8 cellular contexts compared by ENCODE assay signal in the genomic region with DNA sequence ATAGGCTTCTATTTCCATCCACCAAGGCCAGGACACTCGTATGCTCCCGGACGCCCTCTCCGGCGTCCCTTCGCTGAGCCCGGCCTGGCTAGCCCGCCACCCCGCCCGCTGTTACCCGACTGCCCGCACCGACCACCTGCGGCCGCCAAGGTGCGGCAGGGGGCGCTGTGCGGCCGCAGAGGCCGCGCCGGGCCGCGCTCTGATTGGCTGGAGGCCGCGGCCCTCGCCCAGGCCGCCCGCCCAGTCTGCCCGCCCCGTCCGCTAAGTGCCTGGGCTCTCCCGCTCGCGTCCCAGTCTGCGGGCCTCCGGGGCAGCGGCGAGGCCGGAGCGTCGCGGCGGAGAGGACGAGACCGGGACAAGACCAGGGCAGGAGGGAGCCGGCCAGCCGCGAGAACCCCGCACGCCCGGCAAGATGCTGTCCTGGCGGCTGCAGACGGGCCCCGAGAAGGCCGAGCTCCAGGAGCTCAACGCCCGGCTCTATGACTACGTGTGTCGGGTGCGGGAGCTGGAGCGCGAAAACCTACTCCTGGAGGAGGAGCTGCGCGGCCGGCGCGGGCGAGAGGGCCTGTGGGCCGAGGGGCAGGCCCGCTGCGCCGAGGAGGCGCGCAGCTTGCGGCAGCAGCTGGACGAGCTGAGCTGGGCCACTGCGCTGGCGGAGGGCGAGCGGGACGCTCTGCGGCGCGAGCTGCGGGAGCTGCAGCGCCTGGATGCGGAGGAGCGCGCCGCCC. TPM values are rescaled to one million over a fixed set of nuclear protein-coding genes. Genes with fewer than 3 reads are reported as not detected.
DNase-seq lines count a peak whose midpoint lies in the region; ATAC-seq and TF ChIP-seq lines count a peak whose summit lies in the region.

A gene with protein sequence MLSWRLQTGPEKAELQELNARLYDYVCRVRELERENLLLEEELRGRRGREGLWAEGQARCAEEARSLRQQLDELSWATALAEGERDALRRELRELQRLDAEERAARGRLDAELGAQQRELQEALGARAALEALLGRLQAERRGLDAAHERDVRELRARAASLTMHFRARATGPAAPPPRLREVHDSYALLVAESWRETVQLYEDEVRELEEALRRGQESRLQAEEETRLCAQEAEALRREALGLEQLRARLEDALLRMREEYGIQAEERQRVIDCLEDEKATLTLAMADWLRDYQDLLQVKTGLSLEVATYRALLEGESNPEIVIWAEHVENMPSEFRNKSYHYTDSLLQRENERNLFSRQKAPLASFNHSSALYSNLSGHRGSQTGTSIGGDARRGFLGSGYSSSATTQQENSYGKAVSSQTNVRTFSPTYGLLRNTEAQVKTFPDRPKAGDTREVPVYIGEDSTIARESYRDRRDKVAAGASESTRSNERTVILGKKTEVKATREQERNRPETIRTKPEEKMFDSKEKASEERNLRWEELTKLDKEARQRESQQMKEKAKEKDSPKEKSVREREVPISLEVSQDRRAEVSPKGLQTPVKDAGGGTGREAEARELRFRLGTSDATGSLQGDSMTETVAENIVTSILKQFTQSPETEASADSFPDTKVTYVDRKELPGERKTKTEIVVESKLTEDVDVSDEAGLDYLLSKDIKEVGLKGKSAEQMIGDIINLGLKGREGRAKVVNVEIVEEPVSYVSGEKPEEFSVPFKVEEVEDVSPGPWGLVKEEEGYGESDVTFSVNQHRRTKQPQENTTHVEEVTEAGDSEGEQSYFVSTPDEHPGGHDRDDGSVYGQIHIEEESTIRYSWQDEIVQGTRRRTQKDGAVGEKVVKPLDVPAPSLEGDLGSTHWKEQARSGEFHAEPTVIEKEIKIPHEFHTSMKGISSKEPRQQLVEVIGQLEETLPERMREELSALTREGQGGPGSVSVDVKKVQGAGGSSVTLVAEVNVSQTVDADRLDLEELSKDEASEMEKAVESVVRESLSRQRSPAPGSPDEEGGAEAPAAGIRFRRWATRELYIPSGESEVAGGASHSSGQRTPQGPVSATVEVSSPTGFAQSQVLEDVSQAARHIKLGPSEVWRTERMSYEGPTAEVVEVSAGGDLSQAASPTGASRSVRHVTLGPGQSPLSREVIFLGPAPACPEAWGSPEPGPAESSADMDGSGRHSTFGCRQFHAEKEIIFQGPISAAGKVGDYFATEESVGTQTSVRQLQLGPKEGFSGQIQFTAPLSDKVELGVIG (N-terminal part only) (plus strand): TSS at position 293 of the 728 bp plus-strand sequence. CDS start 120 bp downstream, at position 413.

- DNase-seq in BE2C (peak; percentile 91), NCI-H2227 treated with DMSO at 0.1 percent for 48 hours (lab: John Stamatoyannopoulos, UW) (peak; percentile 81), ureter (ENCODE audit: low spot score) (peak; percentile 78)

- H3K36me3 Mint-ChIP-seq in activated T-helper 17 cell treated with anti-CD3 and anti-CD28 coated beads, Interleukin-2, amount 50 U/mL, for 72 hours (ENCODE audit: low read depth): no peaks in the 10 kb centered on the region

- H3F3A ChIP-seq in neural cell (ENCODE audit: insufficient read depth, low read length, poor library complexity, severe bottlenecking): no peaks in the 10 kb centered on the region

- H3K4me2 ChIP-seq in neural cell (ENCODE audit: low read length): peak within 1 kb of the TSS; percentile 68

- H3K4me1 ChIP-seq in BE2C (no peaks in the 10 kb centered on the region), gastroesophageal sphincter (peaks cover 0 to 53% (median 0%) of the 10 kb centered on the region in 3 donors)

- H3K36me3 ChIP-seq in BE2C: no peaks in the 10 kb centered on the region
- H3K36me3 ChIP-seq in gastroesophageal sphincter: peaks cover 0 to 11% of the 10 kb centered on the region in 2 donors
- no peaks in the 10 kb centered on the region for H3K36me3 ChIP-seq in neural cell (ENCODE audit: insufficient read depth, low read length)

- TF ChIP-seq CTCF in BE2C (IDR thresholded peaks at IDR 0.05; ENCODE audit: low read depth, low read length): peak; percentile 60
- peak; percentile 78 to 99 (median 95) for TF ChIP-seq CTCF in gastroesophageal sphincter (IDR thresholded peaks at IDR 0.05)
- TF ChIP-seq CTCF in neural cell (IDR thresholded peaks at IDR 0.05; ENCODE audit: poor library complexity, severe bottlenecking): peak; percentile 78

- peaks cover 4% of the 10 kb centered on the region for H3K4me1 Mint-ChIP-seq in activated T-helper 17 cell treated with anti-CD3 and anti-CD28 coated beads, Interleukin-2, amount 50 U/mL, for 72 hours

- H3K27ac ChIP-seq in gastroesophageal sphincter (peak within 1 kb of the TSS; percentile 80 to 98 (median 98)), neural cell (ENCODE audit: low read length) (peak within 1 kb of the TSS; percentile 52)

- TF ChIP-seq POLR2A in gastroesophageal sphincter (IDR thresholded peaks at IDR 0.05): peak; percentile 99

- H3K27me3 ChIP-seq in BE2C (no peaks in the 10 kb centered on the region), gastroesophageal sphincter (no peaks in the 10 kb centered on the region), neural cell (ENCODE audit: insufficient read depth, low read depth, low read length) (peaks cover 17% of the 10 kb centered on the region)

- peak; percentile 50 for TF ChIP-seq RAD21 in neural cell (conservative IDR thresholded peaks at IDR 0.05)

- peak within 1 kb of the TSS; percentile 63 for H3K9ac ChIP-seq in neural cell (ENCODE audit: low read length)

- H3K9me3 ChIP-seq in BE2C (no peaks in the 10 kb centered on the region), gastroesophageal sphincter (no peaks in the 10 kb centered on the region), neural cell (ENCODE audit: low read length) (no peaks in the 10 kb centered on the region)

- H3K27ac Mint-ChIP-seq in activated T-helper 17 cell treated with anti-CD3 and anti-CD28 coated beads, Interleukin-2, amount 50 U/mL, for 72 hours: no peak within 1 kb of the TSS

- no peaks in the 10 kb centered on the region for H3K9me3 Mint-ChIP-seq in activated T-helper 17 cell treated with anti-CD3 and anti-CD28 coated beads, Interleukin-2, amount 50 U/mL, for 72 hours

- no peaks in the 10 kb centered on the region for H3K79me2 ChIP-seq in neural cell (replicated peaks; ENCODE audit: insufficient read depth, low read length)

- H3K9me2 ChIP-seq in neural cell (ENCODE audit: insufficient read depth, low read length): no peaks in the 10 kb centered on the region

- peaks cover 29% of the 10 kb centered on the region for H3K27me3 Mint-ChIP-seq in activated T-helper 17 cell treated with anti-CD3 and anti-CD28 coated beads, Interleukin-2, amount 50 U/mL, for 72 hours

- H4K20me1 ChIP-seq in neural cell (ENCODE audit: insufficient read depth): no peaks in the 10 kb centered on the region

- 0% methylated on average over 3 to 14 of the region's 91 CpGs for WGBS in gastroesophageal sphincter (ENCODE audit: low coverage in 1 of 2), 2 donors

- H2AFZ ChIP-seq in neural cell (ENCODE audit: low read depth, low read length): peak within 1 kb of the TSS; percentile 56

- peak within 1 kb of the TSS; percentile 40 for H3K4me3 Mint-ChIP-seq in activated T-helper 17 cell treated with anti-CD3 and anti-CD28 coated beads, Interleukin-2, amount 50 U/mL, for 72 hours

- no peak for TF ChIP-seq EP300 in gastroesophageal sphincter (IDR thresholded peaks at IDR 0.05)
- TF ChIP-seq EP300 in neural cell (conservative IDR thresholded peaks at IDR 0.05; ENCODE audit: poor library complexity, severe bottlenecking): no peak

- ATAC-seq in GM18868 (IDR thresholded peaks at IDR 0.05; ENCODE audit: unreplicated experiment) (peak; percentile 76), HG03066 (IDR thresholded peaks at IDR 0.05; ENCODE audit: low read depth, unreplicated experiment) (peak; percentile 72), gastroesophageal sphincter (peak; percentile 84)
- peak; percentile 82 for ATAC-seq in activated T-helper 17 cell treated with anti-CD3 and anti-CD28 coated beads, Interleukin-2, amount 50 U/mL, for 72 hours (replicated peaks)

- peak within 1 kb of the TSS; percentile 60 for H3K4me3 ChIP-seq in BE2C (ENCODE audit: low read depth, low read length)
- peak within 1 kb of the TSS; percentile 50 to 91 for H3K4me3 ChIP-seq in gastroesophageal sphincter
- peak within 1 kb of the TSS; percentile 95 for H3K4me3 ChIP-seq in neural cell (ENCODE audit: low read length)

TF ChIP-seq in neural cell, 6 proteins besides CTCF, POLR2A, EP300 and RAD21:
- peak; percentile 53 for TF ChIP-seq POLR2AphosphoS5 (IDR thresholded peaks at IDR 0.05)
- TF ChIP-seq SMC3 (conservative IDR thresholded peaks at IDR 0.05; ENCODE audit: poor library complexity): peak; percentile 59
- peak; percentile 42 for TF ChIP-seq TAF1 (IDR thresholded peaks at IDR 0.05; ENCODE audit: low read depth)
- TF ChIP-seq, protein P1, sequence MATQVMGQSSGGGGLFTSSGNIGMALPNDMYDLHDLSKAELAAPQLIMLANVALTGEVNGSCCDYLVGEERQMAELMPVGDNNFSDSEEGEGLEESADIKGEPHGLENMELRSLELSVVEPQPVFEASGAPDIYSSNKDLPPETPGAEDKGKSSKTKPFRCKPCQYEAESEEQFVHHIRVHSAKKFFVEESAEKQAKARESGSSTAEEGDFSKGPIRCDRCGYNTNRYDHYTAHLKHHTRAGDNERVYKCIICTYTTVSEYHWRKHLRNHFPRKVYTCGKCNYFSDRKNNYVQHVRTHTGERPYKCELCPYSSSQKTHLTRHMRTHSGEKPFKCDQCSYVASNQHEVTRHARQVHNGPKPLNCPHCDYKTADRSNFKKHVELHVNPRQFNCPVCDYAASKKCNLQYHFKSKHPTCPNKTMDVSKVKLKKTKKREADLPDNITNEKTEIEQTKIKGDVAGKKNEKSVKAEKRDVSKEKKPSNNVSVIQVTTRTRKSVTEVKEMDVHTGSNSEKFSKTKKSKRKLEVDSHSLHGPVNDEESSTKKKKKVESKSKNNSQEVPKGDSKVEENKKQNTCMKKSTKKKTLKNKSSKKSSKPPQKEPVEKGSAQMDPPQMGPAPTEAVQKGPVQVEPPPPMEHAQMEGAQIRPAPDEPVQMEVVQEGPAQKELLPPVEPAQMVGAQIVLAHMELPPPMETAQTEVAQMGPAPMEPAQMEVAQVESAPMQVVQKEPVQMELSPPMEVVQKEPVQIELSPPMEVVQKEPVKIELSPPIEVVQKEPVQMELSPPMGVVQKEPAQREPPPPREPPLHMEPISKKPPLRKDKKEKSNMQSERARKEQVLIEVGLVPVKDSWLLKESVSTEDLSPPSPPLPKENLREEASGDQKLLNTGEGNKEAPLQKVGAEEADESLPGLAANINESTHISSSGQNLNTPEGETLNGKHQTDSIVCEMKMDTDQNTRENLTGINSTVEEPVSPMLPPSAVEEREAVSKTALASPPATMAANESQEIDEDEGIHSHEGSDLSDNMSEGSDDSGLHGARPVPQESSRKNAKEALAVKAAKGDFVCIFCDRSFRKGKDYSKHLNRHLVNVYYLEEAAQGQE (IDR thresholded peaks at IDR 0.05; ENCODE audit: borderline replicate concordance): no peak

RNA-seq across cellular contexts. Expression of the gene that starts here (rescaled TPM):
- polyA plus RNA-seq in BE2C (2012; ENCODE audit: insufficient read depth, insufficient read length, low read depth): 11.4 TPM
- under 1 TPM; 0.43 to 0.58 TPM for total RNA-seq in activated T-helper 17 cell treated with anti-CD3 and anti-CD28 coated beads, Interleukin-2, amount 50 U/mL, for 72 hours
- total RNA-seq in gastroesophageal sphincter (1,000 to 10,000 TPM; 1,155 to 2,820 (median 1,765) TPM), ureter (189 TPM)
- polyA plus RNA-seq in neural cell: 5.7 and 7.2 TPM in 2 replicates
- 13.6 and 16.9 TPM in 2 replicates for polyA minus RNA-seq in neural cell

Comparison
In these comparisons a context has a peak if more than half of its experiments do, and no peak if none do; other contexts are left out.
1. Peak in every context shown above with its lines: DNase-seq, ATAC-seq, H3K4me3 ChIP-seq and H3K27ac ChIP-seq.
2. RNA of the gene that starts here (total RNA-seq): 1,155 to 2,820 TPM in gastroesophageal sphincter and 189 TPM in ureter (single experiment); 0.43 to 0.58 TPM in activated T-helper 17 cell treated with anti-CD3 and anti-CD28 coated beads, Interleukin-2, amount 50 U/mL, for 72 hours; every median in the first group is over 100 times any median in the second.
3. Peak in ATAC-seq in activated T-helper 17 cell treated with anti-CD3 and anti-CD28 coated beads, Interleukin-2, amount 50 U/mL, for 72 hours; RNA of the gene not detected or under 1 TPM.